In genomic region chr14:31897581-31898186, GRCh38 we compare ENCODE assay signal across 23 cellular contexts.
DNase-seq lines count a peak whose midpoint lies in the region; ATAC-seq, FAIRE-seq and TF ChIP-seq lines count a peak whose summit lies in the region.
"Had no signal": no experiment of that assay in that cellular context is flagged by ENCODE, and none has a peak within 500 bp of the region (broad histone marks: within the 10 kb centered on the region; RNA-seq: fewer than 3 reads in every experiment).

No MANE protein-coding gene starts in this region.

- H4K20me1 ChIP-seq in Karpas-422 (ENCODE audit: insufficient read depth, low read depth, low read length) (no peaks in the 10 kb centered on the region), GM12878 (ENCODE audit: control insufficient read depth, insufficient read depth) (no peaks in the 10 kb centered on the region)

- H2AFZ ChIP-seq in Karpas-422 (ENCODE audit: low read length) (peak overlapping the region; percentile 78), GM12878 (ENCODE audit: control insufficient read depth, low read depth, low read length) (no peak overlapping the region)

- intact Hi-C loops in GM12878 (cut with micrococcal nuclease; ENCODE audit: unreplicated experiment), result no loop called here

- H3K4me2 ChIP-seq in Karpas-422 (ENCODE audit: low read depth, low read length, poor library complexity, severe bottlenecking), result peak overlapping the region; percentile 74
- H3K4me2 ChIP-seq in GM12878 (ENCODE audit: control insufficient read depth, insufficient read depth), result no peak overlapping the region

- H3K4me3 ChIP-seq in Karpas-422 (ENCODE audit: low read length) (no peak overlapping the region), GM12878 (no peak overlapping the region)
- H3K4me3 ChIP-seq: ascending aorta, right lobe of liver had no signal

- H3K27ac ChIP-seq in Karpas-422 (ENCODE audit: low read length) (peak overlapping the region; percentile 95), GM12878 (ENCODE audit: control insufficient read depth, insufficient read depth) (no peak overlapping the region)
- H3K27ac ChIP-seq: ascending aorta, epithelial cell of prostate, right lobe of liver had no signal

- no peaks in the 10 kb centered on the region for H3K9me2 ChIP-seq in Karpas-422 (replicated peaks; ENCODE audit: insufficient read depth, low read length)

- BruUV-seq in GM12878 (replicated peaks; lab: Mats Ljungman, UMichigan), result no TSS peak

- no peak for ATAC-seq in GM12878
- no peak for ATAC-seq in HG02885 (IDR thresholded peaks at IDR 0.05; ENCODE audit: poor library complexity, unreplicated experiment)
- no peak for ATAC-seq in HG02884 (IDR thresholded peaks at IDR 0.05; ENCODE audit: unreplicated experiment)
- ATAC-seq: Panc1 had no signal

- H3K9me3 ChIP-seq in Karpas-422 (ENCODE audit: low read length) (no peaks in the 10 kb centered on the region), GM12878 (replicated peaks; ENCODE audit: control insufficient read depth, insufficient read depth, low read length) (no peaks in the 10 kb centered on the region)
- H3K9me3 ChIP-seq: ascending aorta, Caco-2, right lobe of liver had no signal

- H3K36me3 ChIP-seq in Karpas-422 (ENCODE audit: insufficient read depth, low read length), result no peaks in the 10 kb centered on the region
- no peaks in the 10 kb centered on the region for H3K36me3 ChIP-seq in GM12878 (ENCODE audit: control insufficient read depth in 2 of 2, insufficient read depth in 2 of 2, low read length in 1 of 2)
- H3K36me3 ChIP-seq: ascending aorta, right lobe of liver had no signal

- no peak for TF ChIP-seq POLR2A in GM12878 (IDR thresholded peaks at IDR 0.05; ENCODE audit: low read depth, low read length)

- TF ChIP-seq RAD21 in GM12878 (IDR thresholded peaks at IDR 0.05; ENCODE audit: insufficient read depth, low read depth, low read length), result 0 out of 2 replicates have a peak, but pooled peaks have one; percentile 24

- RAD21 ChIA-PET in GM12878 (lab: Charles Lee; ENCODE audit: unreplicated experiment), result no interaction called here

- FAIRE-seq in GM12878 (lab: Jason Lieb, UNC), result no peak
- FAIRE-seq: G401.6 had no signal

- no peak for TF ChIP-seq CTCF in GM12878 (IDR thresholded peaks at IDR 0.05 in 2 of 3, conservative IDR thresholded peaks at IDR 0.05 in 1 of 3; ENCODE audit: control insufficient read depth in 2 of 3, extremely low read depth in 1 of 3, insufficient read depth in 1 of 3, low read depth in 3 of 3, low read length in 3 of 3)

- no peak for TF ChIP-seq EP300 in GM12878 (IDR thresholded peaks at IDR 0.05; ENCODE audit: borderline replicate concordance in 1 of 2, control insufficient read depth in 1 of 2, low read depth in 2 of 2, low read length in 2 of 2)

- no peaks in the 10 kb centered on the region for H3K79me2 ChIP-seq in Karpas-422 (ENCODE audit: low read length)
- no peaks in the 10 kb centered on the region for H3K79me2 ChIP-seq in GM12878 (ENCODE audit: control insufficient read depth, insufficient read depth, low read length)

- H3K4me1 ChIP-seq in Karpas-422 (ENCODE audit: low read length) (peaks cover 71% of the 10 kb centered on the region), GM12878 (ENCODE audit: control insufficient read depth, insufficient read depth, low read length) (no peaks in the 10 kb centered on the region)
- H3K4me1 ChIP-seq: ascending aorta, right lobe of liver had no signal

- in situ Hi-C loops in GM12878 (cut with MboI), result no loop called here

- DNase-seq in AG08395 (ENCODE audit: low spot score) (peak; percentile 41), Karpas-422 (peak; percentile 57), GM12878 (ENCODE audit: low read depth, low spot score) (no peak), iris pigment epithelial cell (ENCODE audit: low read depth) (peak; percentile 40), DMS 273 treated with DMSO at 0.1 percent for 48 hours (lab: John Stamatoyannopoulos, UW) (no peak), CD1c-positive myeloid dendritic cell (ENCODE audit: extremely low spot score) (no peak)
- DNase-seq: activated B cell treated with CpG ODN at 0.5 μM for 24 hours; activated gamma-delta T cell treated with Interleukin-2 at 50 U/mL for 16 hours; Caco-2; dermis blood vessel endothelial cell; H9; head of caudate nucleus; NCI-H2029 treated with DMSO at 0.1 percent for 48 hours; NCI-H69; nucleus accumbens; right lobe of liver; stimulated activated CD4-positive, alpha-beta T cell treated with anti-CD3 and anti-CD28 coated beads, Interleukin-2, amount 100 ng/mL, for 24 hours had no signal

- SMC1A ChIA-PET in GM12878 (lab: Charles Lee; ENCODE audit: uncharacterized antibody, unreplicated experiment), result no interaction called here

- no peaks in the 10 kb centered on the region for H3K27me3 ChIP-seq in Karpas-422 (ENCODE audit: low read length)
- H3K27me3 ChIP-seq in GM12878 (replicated peaks in 1 of 2; ENCODE audit: control insufficient read depth in 2 of 2, insufficient read depth in 2 of 2, low read length in 1 of 2), result no peaks in the 10 kb centered on the region
- H3K27me3 ChIP-seq: ascending aorta, right lobe of liver had no signal

- H3K9ac ChIP-seq in Karpas-422 (ENCODE audit: low read length) (peak overlapping the region; percentile 22), GM12878 (ENCODE audit: control insufficient read depth, insufficient read depth, low read length) (no peak overlapping the region)

- 44% methylated on average over 4 of the region's 4 CpGs for WGBS in GM12878 (ENCODE audit: insufficient coverage, insufficient replicate concordance, low lambda C conversion rate, missing lambda C conversion rate)

- POLR2A ChIA-PET in GM12878 (lab: Charles Lee), result no interaction called here

- CTCF ChIA-PET in GM12878 (lab: Yijun Ruan, JAX), result no interaction called here

TF ChIP-seq in GM12878, 131 proteins besides CTCF, POLR2A, EP300 and RAD21:
- TF ChIP-seq MEF2A (IDR thresholded peaks at IDR 0.05; ENCODE audit: insufficient read depth, low read depth, low read length), result no peak
TF ChIP-seq in GM12878: peak in this region for 0.

Comparison
In these comparisons a context has a peak if more than half of its experiments do, and no peak if none do; other contexts are left out.
1. DNase-seq: peak in AG08395 (single experiment), Karpas-422 (single experiment) and iris pigment epithelial cell (single experiment); none in GM12878 (single experiment), DMS 273 treated with DMSO at 0.1 percent for 48 hours (single experiment) and CD1c-positive myeloid dendritic cell (single experiment).